ENCODE assay signal across 28 cellular contexts in the genomic region with DNA sequence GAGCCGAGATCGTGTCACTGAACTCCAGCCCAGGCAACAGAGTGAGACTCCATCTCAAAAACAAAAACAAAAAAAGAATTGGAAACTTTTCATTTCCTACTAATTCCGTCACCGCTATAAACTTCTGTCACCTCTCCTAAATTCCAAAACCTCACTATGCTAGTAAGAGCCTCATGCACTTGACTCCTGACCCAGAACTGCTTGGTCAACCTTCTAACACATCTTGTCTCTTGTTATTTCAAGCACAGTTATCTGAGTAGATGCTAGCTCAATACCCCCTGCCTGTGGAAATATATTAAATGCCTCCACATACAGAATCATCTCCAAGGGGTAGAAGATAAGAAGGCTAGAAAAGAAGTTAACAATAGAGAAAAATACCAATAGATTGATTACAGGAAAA.
DNase-seq lines count a peak whose midpoint lies in the region; TF ChIP-seq lines count a peak whose summit lies in the region.
"Had no signal": no experiment of that assay in that cellular context is flagged by ENCODE, and none has a peak within 500 bp of the region (broad histone marks: within the 10 kb centered on the region; RNA-seq: fewer than 3 reads in every experiment).

No MANE protein-coding gene starts in this region.

- H3K4me3 ChIP-seq in cardiac muscle cell (no peak overlapping the region), right atrium auricular region (no peak overlapping the region)
- H3K4me3 ChIP-seq: A549; BLaER1; BLaER1 treated with 17β-estradiol and CSF1 and Interleukin-3, amounts not matched to agents 10 nM and 100 nM had no signal

- H3K27ac ChIP-seq in cardiac muscle cell (peak overlapping the region; percentile 18), right atrium auricular region (peak overlapping the region in 1 of 2 donors; percentile 61)
- H3K27ac ChIP-seq: 22Rv1; A549; BLaER1; BLaER1 treated with 17β-estradiol and CSF1 and Interleukin-3, amounts not matched to agents 10 nM and 100 nM; C4-2B had no signal

- H3K27me3 ChIP-seq in cardiac muscle cell (no peaks in the 10 kb centered on the region), right atrium auricular region (no peaks in the 10 kb centered on the region)
- H3K27me3 ChIP-seq: BE2C; BLaER1; BLaER1 treated with 17β-estradiol and CSF1 and Interleukin-3, amounts not matched to agents 10 nM and 100 nM had no signal

- DNase-seq in cardiac muscle cell (ENCODE audit: low read depth in 1 of 2, low spot score in 1 of 2) (peak in 1 of 2 donors; percentile 13), right atrium auricular region (ENCODE audit: low spot score) (no peak), left kidney (ENCODE audit: low read depth, low spot score) (peak; percentile 36), NCI-H2196 treated with DMSO at 0.1 percent for 48 hours (lab: John Stamatoyannopoulos, UW; ENCODE audit: unreplicated experiment) (no peak)
- DNase-seq: 8988T; ACHN; AML-193; BE2C; C1 segment of cervical spinal cord; Caco-2; Calu3; CD4-positive, alpha-beta T cell; CD4-positive, CD25-positive, alpha-beta regulatory T cell; CD8-positive, alpha-beta memory T cell; CD8-positive, alpha-beta T cell; COR-L47; DMS 273 treated with DMSO at 0.1 percent for 48 hours; DMS153; DMS53; DMS79; DMS79 treated with DMSO at 0.1 percent for 48 hours; DND-41; EL had no signal

- H3K4me1 ChIP-seq in cardiac muscle cell (ENCODE audit: low read depth) (peaks cover 7% of the 10 kb centered on the region), right atrium auricular region (no peaks in the 10 kb centered on the region)
- H3K4me1 ChIP-seq: A549; BE2C; BLaER1; BLaER1 treated with 17β-estradiol and CSF1 and Interleukin-3, amounts not matched to agents 10 nM and 100 nM; Caco-2 had no signal

- H3K9me3 ChIP-seq in cardiac muscle cell (ENCODE audit: low read depth) = no peaks in the 10 kb centered on the region
- no peaks in the 10 kb centered on the region for H3K9me3 ChIP-seq in right atrium auricular region
- H3K9me3 ChIP-seq: A549; BE2C; BLaER1; BLaER1 treated with 17β-estradiol and CSF1 and Interleukin-3, amounts not matched to agents 10 nM and 100 nM; Caco-2 had no signal

- H3K36me3 ChIP-seq in cardiac muscle cell (no peaks in the 10 kb centered on the region), right atrium auricular region (no peaks in the 10 kb centered on the region)
- H3K36me3 ChIP-seq: BE2C; BLaER1; BLaER1 treated with 17β-estradiol and CSF1 and Interleukin-3, amounts not matched to agents 10 nM and 100 nM had no signal

- no peak for TF ChIP-seq CTCF in cardiac muscle cell (IDR thresholded peaks at IDR 0.05; ENCODE audit: low read depth, low read length)
- TF ChIP-seq CTCF in right atrium auricular region (IDR thresholded peaks at IDR 0.05) = no peak
